ENCODE assay signal across 21 cellular contexts in the genomic region with DNA sequence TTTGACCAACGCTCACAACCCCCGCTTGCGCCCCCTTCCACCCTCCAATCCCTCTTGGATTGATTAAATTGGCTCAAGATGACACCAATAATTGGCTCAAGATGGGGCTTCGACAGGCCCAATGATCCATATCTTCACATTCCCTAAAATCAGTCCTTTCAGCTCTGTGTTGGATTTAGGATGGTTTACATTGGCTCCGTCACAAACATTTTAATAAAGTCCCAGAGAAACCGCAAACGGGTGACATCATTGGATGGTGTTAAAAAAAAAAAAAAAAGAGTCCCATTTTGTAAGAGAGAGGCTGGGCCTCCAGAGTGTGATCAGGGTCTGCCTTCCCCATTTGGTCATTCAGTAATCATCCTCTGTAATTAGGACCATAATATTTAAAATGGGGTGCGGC.
"Had no signal": no experiment of that assay in that cellular context is flagged by ENCODE, and none has a peak within 500 bp of the region (broad histone marks: within the 10 kb centered on the region; RNA-seq: fewer than 3 reads in every experiment).

No MANE protein-coding gene starts in this region.

- ATAC-seq: activated T-cell treated with anti-CD3 and anti-CD28 coated beads, Interleukin-2, amount 50 U/mL, for 4 hours; gastrocnemius medialis; left cardiac atrium; natural killer cell had no signal

- DNase-seq: activated CD4-positive, alpha-beta T cell treated with anti-CD3 and anti-CD28 coated beads for 1 hour; activated CD4-positive, alpha-beta T cell treated with anti-CD3 and anti-CD28 coated beads, Interleukin-2, amount 50 U/mL, for 1 hour; activated CD8-positive, alpha-beta memory T cell treated with anti-CD3 and anti-CD28 coated beads for 24 hours; activated CD8-positive, alpha-beta memory T cell treated with anti-CD3 and anti-CD28 coated beads, Interleukin-2, amount 50 U/mL, for 4 hours; activated naive CD4-positive, alpha-beta T cell; activated T-cell treated with anti-CD3 and anti-CD28 coated beads, Interleukin-2, amount 50 U/mL, for 4 hours; amniotic stem cell; dorsolateral prefrontal cortex; esophagus squamous epithelium; gastrocnemius medialis; head of caudate nucleus; left cardiac atrium; midbrain; natural killer cell; spleen; stimulated activated CD4-positive, alpha-beta T cell treated with anti-CD3 and anti-CD28 coated beads, Interleukin-4, amount 100 ng/mL, for 1 hour; stimulated activated naive CD4-positive, alpha-beta T cell; T-helper 1 cell had no signal

- H3K4me3 ChIP-seq: breast epithelium, dorsolateral prefrontal cortex, esophagus squamous epithelium, gastrocnemius medialis, right atrium auricular region, spleen, thoracic aorta had no signal
